In genomic region chr12:12985817-12986408, GRCh38 we compare ENCODE assay signal across 9 cellular contexts. TPM values are rescaled to one million over a fixed set of nuclear protein-coding genes. Genes with fewer than 3 reads are reported as not detected.
DNase-seq lines count a peak whose midpoint lies in the region; ATAC-seq and TF ChIP-seq lines count a peak whose summit lies in the region.
"Had no signal": no experiment of that assay in that cellular context is flagged by ENCODE, and none has a peak within 500 bp of the region (broad histone marks: within the 10 kb centered on the region; RNA-seq: fewer than 3 reads in every experiment).

No MANE protein-coding gene starts in this region.

- H3K36me3 ChIP-seq in fibroblast of lung (ENCODE audit: control insufficient read depth, insufficient read depth, low read length) (peaks cover 13% of the 10 kb centered on the region), thoracic aorta (peaks cover 24% of the 10 kb centered on the region)

- no peak overlapping the region for H3K9ac ChIP-seq in fibroblast of lung (ENCODE audit: insufficient read depth, low read length)

- no peaks in the 10 kb centered on the region for H3K27me3 ChIP-seq in fibroblast of lung (ENCODE audit: control insufficient read depth, insufficient read depth, low read length)
- no peaks in the 10 kb centered on the region for H3K27me3 ChIP-seq in thoracic aorta (replicated peaks; ENCODE audit: insufficient read depth)

- H3K4me2 ChIP-seq in fibroblast of lung (ENCODE audit: extremely low read depth, insufficient read depth, low read length): no peak overlapping the region

- H3K4me1 ChIP-seq in fibroblast of lung (ENCODE audit: control insufficient read depth, extremely low read depth, insufficient read depth, low read length) (peaks cover under 1% of the 10 kb centered on the region), thoracic aorta (ENCODE audit: control insufficient read depth in 1 of 2, low read depth in 2 of 2) (no peaks in the 10 kb centered on the region)

- H4K20me1 ChIP-seq in fibroblast of lung (ENCODE audit: control insufficient read depth, extremely low read depth, insufficient read depth, low read length): no peaks in the 10 kb centered on the region

- H3K27ac ChIP-seq in fibroblast of lung (ENCODE audit: insufficient read depth, low read length) (no peak overlapping the region), thoracic aorta (no peak overlapping the region)

- no peak overlapping the region for H2AFZ ChIP-seq in fibroblast of lung (ENCODE audit: low read length)

- H3K79me2 ChIP-seq in fibroblast of lung (ENCODE audit: control insufficient read depth, insufficient read depth, low read length): peaks cover 2% of the 10 kb centered on the region

- TF ChIP-seq CTCF in fibroblast of lung (conservative IDR thresholded peaks at IDR 0.05 in 1 of 2, IDR thresholded peaks at IDR 0.05 in 1 of 2; ENCODE audit: low read depth in 1 of 2, low read length in 2 of 2): peak; percentile 39 to 65
- peak; percentile 43 for TF ChIP-seq CTCF in thoracic aorta (IDR thresholded peaks at IDR 0.05)

- ATAC-seq in thoracic aorta (ENCODE audit: insufficient number of reproducible peaks, low FRiP score, low read depth): no peak
- no peak for ATAC-seq in GM18511 (IDR thresholded peaks at IDR 0.05; ENCODE audit: unreplicated experiment)
- ATAC-seq in GM21526 (IDR thresholded peaks at IDR 0.05; ENCODE audit: low FRiP score, unreplicated experiment): no peak
- no peak for ATAC-seq in GM21381 (IDR thresholded peaks at IDR 0.05; ENCODE audit: unreplicated experiment)

- no peaks in the 10 kb centered on the region for H3K9me3 ChIP-seq in fibroblast of lung (ENCODE audit: control insufficient read depth, insufficient read depth, low read depth, low read length)
- H3K9me3 ChIP-seq in thoracic aorta: no peaks in the 10 kb centered on the region

- H3K4me3 ChIP-seq in fibroblast of lung (replicated peaks in 1 of 4; ENCODE audit: control extremely low read depth in 1 of 4, insufficient read depth in 1 of 4, low read depth in 3 of 4, low read length in 4 of 4) (no peak overlapping the region), thoracic aorta (no peak overlapping the region)

- DNase-seq in stimulated activated CD4-positive, alpha-beta T cell treated with anti-CD3 and anti-CD28 coated beads, Interleukin-1b, Interleukin-23, amount 100 ng/mL, for 48 hours: peak; percentile 3
- no peak for DNase-seq in stimulated activated CD4-positive, alpha-beta T cell treated with anti-CD3 and anti-CD28 coated beads, Interleukin-4, amount 100 ng/mL, for 24 hours
- DNase-seq in OCI-M1 (lab: John Stamatoyannopoulos, UW): peak; percentile 36
- DNase-seq in fibroblast of lung (ENCODE audit: low read depth in 2 of 2): peak; percentile 15 to 23
- DNase-seq in thoracic aorta (ENCODE audit: low spot score): no peak
- DNase-seq: activated naive CD8-positive, alpha-beta T cell treated with anti-CD3 and anti-CD28 coated beads, Interleukin-2, amount 10 ng/mL, durations not matched to agents 7 days and 5 days had no signal

RNA-seq across cellular contexts. Expression of gene HEBP1, which starts 14.2 kb away (rescaled TPM):
- total RNA-seq in fibroblast of lung (23.6 and 33.7 TPM in 2 replicates), thoracic aorta (10 to 100 TPM; 39.9 to 57.8 TPM)
- 60.0 and 78.2 TPM in 2 replicates for polyA plus RNA-seq in fibroblast of lung
- polyA plus RNA-seq in fibroblast of lung (2012): 98.9 and 153 TPM in 2 replicates
- 80.3 and 148 TPM in 2 replicates for polyA minus RNA-seq in fibroblast of lung (ENCODE audit: low replicate concordance)

RNA-seq across cellular contexts. Expression of gene GPRC5D, which starts 33.9 kb away (rescaled TPM):
- total RNA-seq in fibroblast of lung (not detected in 2 replicates), thoracic aorta (not detected)
- 0.08 and 0.35 TPM in 2 replicates for polyA plus RNA-seq in fibroblast of lung
- 0.38 TPM in 1 of 2 replicates, not detected in the other for polyA plus RNA-seq in fibroblast of lung (2012)
- polyA minus RNA-seq in fibroblast of lung (ENCODE audit: low replicate concordance): 3.2 and 3.5 TPM in 2 replicates
- total RNA-seq: activated naive CD8-positive, alpha-beta T cell treated with anti-CD3 and anti-CD28 coated beads, Interleukin-2, amount 10 ng/mL, durations not matched to agents 7 days and 5 days had no signal

RNA-seq across cellular contexts. Expression of gene FAM234B, which starts 58.3 kb away (rescaled TPM):
- 6.7 and 10.4 TPM in 2 replicates for total RNA-seq in fibroblast of lung
- 7.1 and 7.3 TPM in 2 replicates for polyA plus RNA-seq in fibroblast of lung
- polyA plus RNA-seq in fibroblast of lung (2012): 5.3 and 5.4 TPM in 2 replicates
- 6.7 and 12.2 TPM in 2 replicates for polyA minus RNA-seq in fibroblast of lung (ENCODE audit: low replicate concordance)
- 1 to 10 TPM; 4.5 to 8.5 TPM for total RNA-seq in thoracic aorta

Comparison
In these comparisons a context has a peak if more than half of its experiments do, and no peak if none do; other contexts are left out.
1. DNase-seq: peak in stimulated activated CD4-positive, alpha-beta T cell treated with anti-CD3 and anti-CD28 coated beads, Interleukin-1b, Interleukin-23, amount 100 ng/mL, for 48 hours (single experiment), OCI-M1 (single experiment) and fibroblast of lung (2 of 2); none in stimulated activated CD4-positive, alpha-beta T cell treated with anti-CD3 and anti-CD28 coated beads, Interleukin-4, amount 100 ng/mL, for 24 hours (single experiment) and thoracic aorta (single experiment).